Comparison of ENCODE assay signal across 18 cellular contexts in the genomic region with DNA sequence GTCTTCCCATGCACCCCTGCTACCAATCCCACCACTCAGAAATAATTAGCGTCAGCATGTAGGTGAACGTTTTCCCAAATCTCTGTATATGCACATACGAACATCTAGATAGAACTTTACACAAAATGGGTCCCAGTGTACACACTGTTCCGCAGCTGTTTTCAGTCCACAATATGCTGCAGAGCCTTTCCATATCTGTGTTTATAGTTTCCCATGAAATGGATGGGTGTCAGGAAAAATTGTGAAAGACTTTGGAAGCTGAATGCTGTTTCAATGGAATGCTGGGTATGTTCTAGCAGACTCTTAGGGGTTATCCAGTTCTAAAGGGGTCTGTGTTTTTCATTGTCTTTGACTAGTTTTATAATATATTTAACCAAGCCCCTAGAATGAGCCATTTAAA. TPM values are rescaled to one million over a fixed set of nuclear protein-coding genes. Genes with fewer than 3 reads are reported as not detected.
DNase-seq lines count a peak whose midpoint lies in the region; ATAC-seq and TF ChIP-seq lines count a peak whose summit lies in the region.
"Had no signal": no experiment of that assay in that cellular context is flagged by ENCODE, and none has a peak within 500 bp of the region (broad histone marks: within the 10 kb centered on the region; RNA-seq: fewer than 3 reads in every experiment).

No MANE protein-coding gene starts in this region.

- H3K4me3 ChIP-seq in sigmoid colon, result no peak overlapping the region

- H3K36me3 Mint-ChIP-seq in activated naive CD4-positive, alpha-beta T cell treated with anti-CD3 and anti-CD28 coated beads, Interleukin-2, amount 50 U/mL, for 24 hours, result peaks cover 5% of the 10 kb centered on the region
- H3K36me3 Mint-ChIP-seq in activated naive CD4-positive, alpha-beta T cell treated with anti-CD3 and anti-CD28 coated beads, Interleukin-2, amount 10 ng/mL, durations not matched to agents 7 days and 5 days, result no peaks in the 10 kb centered on the region
- H3K36me3 Mint-ChIP-seq: CD4-positive, alpha-beta memory T cell; naive thymus-derived CD8-positive, alpha-beta T cell had no signal

- ATAC-seq in left ventricle myocardium superior (peak; percentile 52), HG02763 (IDR thresholded peaks at IDR 0.05; ENCODE audit: unreplicated experiment) (no peak)
- ATAC-seq: naive thymus-derived CD8-positive, alpha-beta T cell had no signal

- no peak for TF ChIP-seq CTCF in sigmoid colon (IDR thresholded peaks at IDR 0.05)

- no peak overlapping the region for H3K4me3 Mint-ChIP-seq in activated naive CD4-positive, alpha-beta T cell treated with anti-CD3 and anti-CD28 coated beads, Interleukin-2, amount 50 U/mL, for 24 hours
- H3K4me3 Mint-ChIP-seq in activated naive CD4-positive, alpha-beta T cell treated with anti-CD3 and anti-CD28 coated beads, Interleukin-2, amount 10 ng/mL, durations not matched to agents 7 days and 5 days, result no peak overlapping the region
- H3K4me3 Mint-ChIP-seq: naive thymus-derived CD8-positive, alpha-beta T cell had no signal

- peaks cover 66% of the 10 kb centered on the region for H3K4me1 Mint-ChIP-seq in activated naive CD4-positive, alpha-beta T cell treated with anti-CD3 and anti-CD28 coated beads, Interleukin-2, amount 50 U/mL, for 24 hours
- H3K4me1 Mint-ChIP-seq in activated naive CD4-positive, alpha-beta T cell treated with anti-CD3 and anti-CD28 coated beads, Interleukin-2, amount 10 ng/mL, durations not matched to agents 7 days and 5 days, result peaks cover 11% of the 10 kb centered on the region

- H3K36me3 ChIP-seq in sigmoid colon, result no peaks in the 10 kb centered on the region

- peaks cover 0 to 65% (median 62%) of the 10 kb centered on the region in 4 donors for H3K4me1 ChIP-seq in sigmoid colon

- H3K9me3 Mint-ChIP-seq in activated naive CD4-positive, alpha-beta T cell treated with anti-CD3 and anti-CD28 coated beads, Interleukin-2, amount 50 U/mL, for 24 hours, result no peaks in the 10 kb centered on the region
- no peaks in the 10 kb centered on the region for H3K9me3 Mint-ChIP-seq in activated naive CD4-positive, alpha-beta T cell treated with anti-CD3 and anti-CD28 coated beads, Interleukin-2, amount 10 ng/mL, durations not matched to agents 7 days and 5 days
- H3K9me3 Mint-ChIP-seq: CD4-positive, alpha-beta memory T cell; naive thymus-derived CD8-positive, alpha-beta T cell had no signal

- no peaks in the 10 kb centered on the region for H3K27me3 Mint-ChIP-seq in activated naive CD4-positive, alpha-beta T cell treated with anti-CD3 and anti-CD28 coated beads, Interleukin-2, amount 50 U/mL, for 24 hours
- no peaks in the 10 kb centered on the region for H3K27me3 Mint-ChIP-seq in activated naive CD4-positive, alpha-beta T cell treated with anti-CD3 and anti-CD28 coated beads, Interleukin-2, amount 10 ng/mL, durations not matched to agents 7 days and 5 days
- H3K27me3 Mint-ChIP-seq: CD4-positive, alpha-beta memory T cell had no signal

- H3K27me3 ChIP-seq in sigmoid colon, result no peaks in the 10 kb centered on the region

- CTCF ChIA-PET in activated naive CD4-positive, alpha-beta T cell treated with anti-CD3 and anti-CD28 coated beads, Interleukin-2, amount 10 ng/mL, durations not matched to agents 7 days and 5 days (lab: Charles Lee), result interaction anchor here (1.2 kb wide), 1 partner anchor 12 kb away, joined by 3 read pairs; no protein-coding TSS in a partner anchor

- H3K27ac ChIP-seq in sigmoid colon (peak overlapping the region; percentile 59 to 81 (median 76)), substantia nigra (ENCODE audit: low read depth, low read length, poor library complexity, severe bottlenecking) (no peak overlapping the region)
- H3K27ac ChIP-seq: epithelial cell of prostate had no signal

- peak overlapping the region; percentile 18 for H3K27ac Mint-ChIP-seq in activated naive CD4-positive, alpha-beta T cell treated with anti-CD3 and anti-CD28 coated beads, Interleukin-2, amount 50 U/mL, for 24 hours
- H3K27ac Mint-ChIP-seq in activated naive CD4-positive, alpha-beta T cell treated with anti-CD3 and anti-CD28 coated beads, Interleukin-2, amount 10 ng/mL, durations not matched to agents 7 days and 5 days, result no peak overlapping the region

- DNase-seq in activated naive CD4-positive, alpha-beta T cell (lab: John Stamatoyannopoulos, UW), result no peak
- DNase-seq in left ventricle myocardium superior (no peak), sigmoid colon (peak; percentile 56), NCI-H1092 treated with DMSO at 0.1 percent for 48 hours (lab: John Stamatoyannopoulos, UW) (no peak), substantia nigra (lab: John Stamatoyannopoulos, UW) (no peak)
- no peak for DNase-seq in activated naive CD4-positive, alpha-beta T cell treated with anti-CD3 and anti-CD28 coated beads, Interleukin-2, amount 10 ng/mL, durations not matched to agents 7 days and 5 days
- DNase-seq: 8988T; activated CD4-positive, alpha-beta T cell treated with anti-CD3 and anti-CD28 coated beads, Interleukin-2, amount 50 U/mL, for 4 hours; amygdala; CD4-positive, alpha-beta memory T cell; hypothalamus; Kasumi-1; naive thymus-derived CD8-positive, alpha-beta T cell; NCI-H1436 treated with DMSO at 0.1 percent for 48 hours; NCI-H226 had no signal

- no peak for TF ChIP-seq EP300 in sigmoid colon (IDR thresholded peaks at IDR 0.05)

- WGBS in sigmoid colon, 2 donors, result 84 to 86% methylated on average over 4 of the region's 4 CpGs

- no peak for TF ChIP-seq POLR2A in sigmoid colon (IDR thresholded peaks at IDR 0.05)

- intact Hi-C loops in left ventricle myocardium superior (cut with micrococcal nuclease), result loop anchor here (5.0 kb wide), 1 partner anchor 61 kb away; no protein-coding TSS in a partner anchor
- intact Hi-C loops in sigmoid colon (cut with DNase I), result no loop called here

- no peaks in the 10 kb centered on the region for H3K9me3 ChIP-seq in sigmoid colon

RNA-seq across cellular contexts. Expression of a gene that starts 13.8 kb away (rescaled TPM):
- total RNA-seq in left ventricle myocardium superior (43.4 TPM), sigmoid colon (10 to 100 TPM; 19.8 to 32.4 (median 22.2) TPM)
- 10 to 100 TPM in 2 of 3 donors, 1 to 10 TPM in 1; 7.9 to 19.2 (median 15.5) TPM for polyA plus RNA-seq in sigmoid colon

RNA-seq across cellular contexts. Expression of a gene that starts 42.6 kb away (rescaled TPM):
- total RNA-seq in left ventricle myocardium superior (288 TPM), sigmoid colon (100 to 1,000 TPM; 155 to 247 (median 169) TPM)
- 100 to 1,000 TPM; 133 to 267 (median 172) TPM for polyA plus RNA-seq in sigmoid colon

RNA-seq across cellular contexts. Expression of a gene that starts 55.7 kb away (rescaled TPM):
- 43.0 TPM for total RNA-seq in left ventricle myocardium superior
- total RNA-seq in sigmoid colon, result 10 to 100 TPM; 16.8 to 26.5 (median 19.6) TPM
- polyA plus RNA-seq in sigmoid colon, result 10 to 100 TPM; 14.8 to 48.3 (median 22.2) TPM
